Comparison of ENCODE assay signal across 25 cellular contexts in genomic region chr2:171563301-171563700, GRCh38.
"Had no signal": no experiment of that assay in that cellular context is flagged by ENCODE, and none has a peak within 500 bp of the region (broad histone marks: within the 10 kb centered on the region; RNA-seq: fewer than 3 reads in every experiment).

No MANE protein-coding gene starts in this region.

- H3K27ac Mint-ChIP-seq: memory B cell; nephron progenitor cell; stimulated activated memory B cell treated with anti-CD40 and anti-IgM and Interleukin-4, amounts not matched to agents 10 μg/mL and 1 μg/mL and 100 μg/mL, for 72 hours had no signal

- H3K27ac ChIP-seq: gastrocnemius medialis, ovary, psoas muscle, sigmoid colon, testis, tibial nerve, upper lobe of left lung, uterus had no signal

- H3K27me3 Mint-ChIP-seq: stimulated activated memory B cell treated with anti-CD40 and anti-IgM and Interleukin-4, amounts not matched to agents 10 μg/mL and 1 μg/mL and 100 μg/mL, for 72 hours had no signal

- DNase-seq: cortex of kidney; foreskin fibroblast; gastrocnemius medialis; head of caudate nucleus; midbrain; naive thymus-derived CD8-positive, alpha-beta T cell; nephron progenitor cell; occipital lobe; ovary; posterior cingulate gyrus; psoas muscle; right cardiac atrium; sigmoid colon; stimulated activated CD4-positive, alpha-beta T cell treated with anti-CD3 and anti-CD28 coated beads, Interleukin-2, amount 100 ng/mL, for 24 hours; stimulated activated CD4-positive, alpha-beta T cell treated with anti-CD3 and anti-CD28 coated beads, Interleukin-4, amount 100 ng/mL, for 4 hours; stimulated activated naive CD8-positive, alpha-beta T cell treated with anti-CD3 and anti-CD28 coated beads, Interleukin-15, Interleukin-2, amounts not matched to agents 100 U/mL and 50 U/mL, for 24 hours; substantia nigra; testis; upper lobe of left lung; uterus had no signal

- H3K27me3 ChIP-seq: gastrocnemius medialis, ovary, sigmoid colon, testis, tibial nerve, upper lobe of left lung, uterus had no signal

- H3K9me3 ChIP-seq: gastrocnemius medialis, ovary, psoas muscle, sigmoid colon, testis, tibial nerve, upper lobe of left lung, uterus had no signal

- H3K4me3 Mint-ChIP-seq: memory B cell; naive thymus-derived CD8-positive, alpha-beta T cell; nephron progenitor cell; stimulated activated memory B cell treated with anti-CD40 and anti-IgM and Interleukin-4, amounts not matched to agents 10 μg/mL and 1 μg/mL and 100 μg/mL, for 72 hours had no signal

- H3K4me3 ChIP-seq: gastrocnemius medialis, lung, ovary, psoas muscle, sigmoid colon, testis, tibial nerve, upper lobe of left lung, uterus had no signal

- ATAC-seq: gastrocnemius medialis; left lobe of liver; naive thymus-derived CD8-positive, alpha-beta T cell; psoas muscle; right cardiac atrium; stimulated activated memory B cell treated with anti-CD40 and anti-IgM and Interleukin-4, amounts not matched to agents 10 μg/mL and 1 μg/mL and 100 μg/mL, for 72 hours; stimulated activated naive CD8-positive, alpha-beta T cell treated with anti-CD3 and anti-CD28 coated beads, Interleukin-15, Interleukin-2, amounts not matched to agents 100 U/mL and 50 U/mL, for 24 hours had no signal

- H3K36me3 ChIP-seq: gastrocnemius medialis, ovary, sigmoid colon, tibial nerve, upper lobe of left lung, uterus had no signal

- H3K9me3 Mint-ChIP-seq: naive thymus-derived CD8-positive, alpha-beta T cell; nephron progenitor cell had no signal

- H3K36me3 Mint-ChIP-seq: memory B cell; naive thymus-derived CD8-positive, alpha-beta T cell; stimulated activated memory B cell treated with anti-CD40 and anti-IgM and Interleukin-4, amounts not matched to agents 10 μg/mL and 1 μg/mL and 100 μg/mL, for 72 hours had no signal

- H3K4me1 ChIP-seq: gastrocnemius medialis, psoas muscle, sigmoid colon, testis, tibial nerve, upper lobe of left lung, uterus had no signal

- H3K4me1 Mint-ChIP-seq: memory B cell; naive thymus-derived CD8-positive, alpha-beta T cell; nephron progenitor cell; stimulated activated memory B cell treated with anti-CD40 and anti-IgM and Interleukin-4, amounts not matched to agents 10 μg/mL and 1 μg/mL and 100 μg/mL, for 72 hours had no signal
